12 cellular contexts compared by ENCODE assay signal in the genomic region with DNA sequence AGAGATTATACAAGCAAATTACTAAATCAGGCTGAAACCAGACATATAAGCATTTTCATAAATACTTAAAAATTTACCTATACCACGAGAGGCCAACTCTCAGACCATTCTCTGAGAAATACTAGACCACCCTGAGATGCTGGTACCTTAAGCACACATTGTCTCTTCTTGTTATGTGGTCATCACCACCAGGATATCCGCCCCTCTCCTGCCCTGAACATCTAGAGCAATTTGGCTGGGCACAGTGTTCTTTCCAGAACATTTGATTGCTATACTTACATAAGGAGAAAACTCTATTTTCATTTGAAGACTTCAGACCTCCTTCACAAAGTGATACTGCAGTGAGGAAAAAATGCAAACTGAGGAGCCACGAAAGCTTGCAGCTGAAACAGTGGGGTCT. TPM values are rescaled to one million over a fixed set of nuclear protein-coding genes. Genes with fewer than 3 reads are reported as not detected.
DNase-seq lines count a peak whose midpoint lies in the region; ATAC-seq and TF ChIP-seq lines count a peak whose summit lies in the region.
"Had no signal": no experiment of that assay in that cellular context is flagged by ENCODE, and none has a peak within 500 bp of the region (broad histone marks: within the 10 kb centered on the region; RNA-seq: fewer than 3 reads in every experiment).

No MANE protein-coding gene starts in this region.

- no peak for DNase-seq in GM06990 (ENCODE audit: extremely low read depth, insufficient read length)
- peak; percentile 49 for DNase-seq in activated CD8-positive, alpha-beta T cell treated with anti-CD3 and anti-CD28 coated beads for 36 hours
- DNase-seq in NCI-H2081 treated with DMSO at 0.1 percent for 48 hours (lab: John Stamatoyannopoulos, UW), result no peak
- DNase-seq in erythroblast (lab: John Stamatoyannopoulos, UW), result no peak
- DNase-seq in OCI-LY7 (ENCODE audit: low spot score), result no peak
- no peak for DNase-seq in upper lobe of right lung
- DNase-seq: Calu3, NCI-H2029 had no signal

- H3K27me3 ChIP-seq in GM06990 (replicated peaks; ENCODE audit: control insufficient read depth, insufficient read depth, low read length) (no peaks in the 10 kb centered on the region), upper lobe of right lung (no peaks in the 10 kb centered on the region)

- no peak overlapping the region for H3K4me2 ChIP-seq in OCI-LY7 (ENCODE audit: low read length)

- peaks cover 85% of the 10 kb centered on the region for H3K4me1 Mint-ChIP-seq in activated CD8-positive, alpha-beta T cell treated with anti-CD3 and anti-CD28 coated beads for 36 hours (ENCODE audit: low read depth)

- no peaks in the 10 kb centered on the region for H3K9me3 ChIP-seq in OCI-LY7 (ENCODE audit: low read length)
- H3K9me3 ChIP-seq in upper lobe of right lung, result no peaks in the 10 kb centered on the region

- no peak overlapping the region for H3K27ac ChIP-seq in OCI-LY7 (ENCODE audit: low read depth, low read length, poor library complexity, severe bottlenecking)
- H3K27ac ChIP-seq in upper lobe of right lung, result no peak overlapping the region
- H3K27ac ChIP-seq: epithelial cell of prostate had no signal

- peaks cover 1% of the 10 kb centered on the region for H3K36me3 Mint-ChIP-seq in activated CD8-positive, alpha-beta T cell treated with anti-CD3 and anti-CD28 coated beads for 36 hours (ENCODE audit: low read depth)

- H3K79me2 ChIP-seq in OCI-LY7 (ENCODE audit: insufficient read depth, low read depth, low read length), result no peaks in the 10 kb centered on the region

- H3K27me3 Mint-ChIP-seq in activated CD8-positive, alpha-beta T cell treated with anti-CD3 and anti-CD28 coated beads for 36 hours, result no peaks in the 10 kb centered on the region

- no peak for TF ChIP-seq POLR2A in erythroblast (IDR thresholded peaks at IDR 0.05; ENCODE audit: low read length)

- BruUV-seq in OCI-LY7 (replicated peaks; lab: Mats Ljungman, UMichigan), result no TSS peak

- H3K4me1 ChIP-seq in OCI-LY7 (ENCODE audit: insufficient read depth, low read length, poor library complexity, severe bottlenecking) (peaks cover 6% of the 10 kb centered on the region), upper lobe of right lung (peaks cover 9% of the 10 kb centered on the region)

- TF ChIP-seq CTCF in GM06990 (IDR thresholded peaks at IDR 0.05; ENCODE audit: insufficient read depth, low read length, poor library complexity, severe bottlenecking), result no peak
- no peak for TF ChIP-seq CTCF in activated CD8-positive, alpha-beta T cell treated with anti-CD3 and anti-CD28 coated beads for 36 hours (IDR thresholded peaks at IDR 0.05)
- TF ChIP-seq CTCF in OCI-LY7 (conservative IDR thresholded peaks at IDR 0.05; ENCODE audit: low read length), result no peak
- no peak for TF ChIP-seq CTCF in upper lobe of right lung (IDR thresholded peaks at IDR 0.05)

- ATAC-seq in GM19463 (IDR thresholded peaks at IDR 0.05; ENCODE audit: unreplicated experiment) (peak; percentile 18), HG03060 (IDR thresholded peaks at IDR 0.05; ENCODE audit: low read depth, unreplicated experiment) (peak; percentile 19), upper lobe of right lung (no peak)
- ATAC-seq in activated CD8-positive, alpha-beta T cell treated with anti-CD3 and anti-CD28 coated beads for 36 hours, result peak; percentile 35
- ATAC-seq: SK-N-SH treated with all-trans-retinoic acid at 6 μM for 48 hours had no signal

- CTCF ChIA-PET in activated CD8-positive, alpha-beta T cell treated with anti-CD3 and anti-CD28 coated beads for 36 hours (lab: Charles Lee), result interaction anchor here (1.1 to 2.4 kb wide), 9 partner anchors 19 to 300 kb away, joined by 3 to 7 read pairs (median 4); no protein-coding TSS in a partner anchor
- CTCF ChIA-PET in OCI-LY7 (lab: Charles Lee; ENCODE audit: unreplicated experiment), result no interaction called here

- intact Hi-C loops in activated CD8-positive, alpha-beta T cell treated with anti-CD3 and anti-CD28 coated beads for 36 hours (cut with micrococcal nuclease), result loop anchor here (2.0 to 5.0 kb wide), 2 partner anchors 17 to 184 kb away; no protein-coding TSS in a partner anchor
- intact Hi-C loops in OCI-LY7 (cut with micrococcal nuclease; ENCODE audit: unreplicated experiment), result no loop called here
- intact Hi-C loops in upper lobe of right lung (cut with DNase I), result no loop called here

- H2AFZ ChIP-seq in OCI-LY7 (ENCODE audit: low read length), result no peak overlapping the region

- no peaks in the 10 kb centered on the region for H3K9me2 ChIP-seq in OCI-LY7 (ENCODE audit: insufficient read depth, low read length)

- peaks cover 2% of the 10 kb centered on the region for H3K9me3 Mint-ChIP-seq in activated CD8-positive, alpha-beta T cell treated with anti-CD3 and anti-CD28 coated beads for 36 hours

- H3K36me3 ChIP-seq in GM06990 (ENCODE audit: control insufficient read depth, insufficient read depth, low read length) (no peaks in the 10 kb centered on the region), OCI-LY7 (ENCODE audit: insufficient read depth, low read length) (no peaks in the 10 kb centered on the region), upper lobe of right lung (no peaks in the 10 kb centered on the region)

- peak overlapping the region; percentile 51 for H3K4me3 Mint-ChIP-seq in activated CD8-positive, alpha-beta T cell treated with anti-CD3 and anti-CD28 coated beads for 36 hours

- POLR2A ChIA-PET in activated CD8-positive, alpha-beta T cell treated with anti-CD3 and anti-CD28 coated beads for 36 hours (lab: Charles Lee), result interaction anchor here (1.0 to 2.1 kb wide), 7 partner anchors 11 to 339 kb away, joined by 3 to 10 read pairs (median 6); a partner anchor contains a TSS
- POLR2A ChIA-PET in OCI-LY7 (lab: Charles Lee), result interaction anchor here (0.6 to 0.9 kb wide), 3 partner anchors 23 to 1037 kb away, joined by 3 read pairs; no protein-coding TSS in a partner anchor

- H3K4me3 ChIP-seq in GM06990 (replicated peaks; ENCODE audit: low read depth, low read length) (peak overlapping the region; percentile 31; the same call in 1 of the 2 replicates), OCI-LY7 (ENCODE audit: low read depth, low read length, poor library complexity, severe bottlenecking) (no peak overlapping the region), upper lobe of right lung (no peak overlapping the region)

- H4K20me1 ChIP-seq in OCI-LY7 (ENCODE audit: insufficient read depth, low read length), result no peaks in the 10 kb centered on the region

- H3K27ac Mint-ChIP-seq in activated CD8-positive, alpha-beta T cell treated with anti-CD3 and anti-CD28 coated beads for 36 hours, result peak overlapping the region; percentile 81

RNA-seq across cellular contexts. Expression of a gene that starts 36.2 kb away (rescaled TPM):
- total RNA-seq in activated CD8-positive, alpha-beta T cell treated with anti-CD3 and anti-CD28 coated beads for 36 hours, result 10 to 100 TPM; 10.8 to 12.9 TPM
- 2.0 and 4.4 TPM in 2 replicates for total RNA-seq in OCI-LY7 (2014; rRNA removed; shearing (Covaris generic))
- total RNA-seq in OCI-LY7 (2022), result 2.6 and 3.7 TPM in 2 replicates
- 8.2 TPM for total RNA-seq in upper lobe of right lung
